Comparison of ENCODE assay signal across 27 cellular contexts in the genomic region with DNA sequence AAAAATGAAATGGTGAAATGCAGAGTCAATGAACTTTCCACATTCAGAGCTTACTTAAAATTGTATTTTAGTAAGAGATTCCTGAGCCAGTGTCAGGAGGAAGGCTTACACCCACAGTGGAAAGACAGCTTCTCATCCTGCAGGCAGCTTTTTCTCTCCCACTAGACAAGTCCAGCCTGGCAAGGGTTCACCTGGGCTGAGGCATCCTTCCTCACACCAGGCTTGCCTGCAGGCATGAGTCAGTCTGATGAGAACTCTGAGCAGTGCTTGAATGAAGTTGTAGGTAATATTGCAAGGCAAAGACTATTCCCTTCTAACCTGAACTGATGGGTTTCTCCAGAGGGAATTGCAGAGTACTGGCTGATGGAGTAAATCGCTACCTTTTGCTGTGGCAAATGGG. TPM values are rescaled to one million over a fixed set of nuclear protein-coding genes. Genes with fewer than 3 reads are reported as not detected.
A peak's percentile ranks its signal among the peaks of the same experiment; 100 is the strongest.
DNase-seq lines count a peak whose midpoint lies in the region; ATAC-seq and TF ChIP-seq lines count a peak whose summit lies in the region.
"Had no signal": no experiment of that assay in that cellular context is flagged by ENCODE, and none has a peak within 500 bp of the region (broad histone marks: within the 10 kb centered on the region; RNA-seq: fewer than 3 reads in every experiment).

No MANE protein-coding gene starts in this region.

- peaks cover 25 to 27% of the 10 kb centered on the region in 2 donors for H3K36me3 Mint-ChIP-seq in activated T-cell treated with anti-CD3 and anti-CD28 coated beads, Interleukin-2, amount 50 U/mL, for 72 hours (ENCODE audit: insufficient read depth in 2 of 2)
- H3K36me3 Mint-ChIP-seq in CD8-positive, alpha-beta T cell: no peaks in the 10 kb centered on the region
- H3K36me3 Mint-ChIP-seq in activated CD4-positive, alpha-beta memory T cell treated with anti-CD3 and anti-CD28 coated beads, Interleukin-2, amount 10 ng/mL, durations not matched to agents 7 days and 5 days (ENCODE audit: low read depth): peaks cover 51% of the 10 kb centered on the region
- H3K36me3 Mint-ChIP-seq: CD14-positive monocyte, neural progenitor cell had no signal

- H3K4me1 Mint-ChIP-seq in activated T-cell treated with anti-CD3 and anti-CD28 coated beads, Interleukin-2, amount 50 U/mL, for 72 hours (ENCODE audit: low read depth): peaks cover 77% of the 10 kb centered on the region
- H3K4me1 Mint-ChIP-seq in CD8-positive, alpha-beta T cell (ENCODE audit: low read depth): peaks cover 13% of the 10 kb centered on the region
- peaks cover 77% of the 10 kb centered on the region for H3K4me1 Mint-ChIP-seq in activated CD4-positive, alpha-beta memory T cell treated with anti-CD3 and anti-CD28 coated beads, Interleukin-2, amount 10 ng/mL, durations not matched to agents 7 days and 5 days
- H3K4me1 Mint-ChIP-seq: neural progenitor cell had no signal

- POLR2A ChIA-PET in CD8-positive, alpha-beta T cell (lab: Charles Lee): no interaction called here
- POLR2A ChIA-PET in activated CD4-positive, alpha-beta memory T cell treated with anti-CD3 and anti-CD28 coated beads, Interleukin-2, amount 10 ng/mL, durations not matched to agents 7 days and 5 days (lab: Charles Lee): interaction anchor here (0.7 to 4.4 kb wide), 12 partner anchors 8 to 106 kb away, joined by 3 to 28 read pairs (median 8); no protein-coding TSS in a partner anchor

- peak in 1 of 2 donors; percentile 16 for DNase-seq in activated T-cell treated with anti-CD3 and anti-CD28 coated beads, Interleukin-2, amount 50 U/mL, for 72 hours
- no peak for DNase-seq in activated T-cell treated with anti-CD3 and anti-CD28 coated beads, Interleukin-2, amount 50 U/mL, for 1 hour
- no peak for DNase-seq in CD8-positive, alpha-beta T cell
- DNase-seq in activated CD4-positive, alpha-beta memory T cell treated with anti-CD3 and anti-CD28 coated beads, Interleukin-2, amount 10 ng/mL, durations not matched to agents 7 days and 5 days: no peak
- peak; percentile 87 for DNase-seq in epithelial cell of esophagus (ENCODE audit: low read depth)
- DNase-seq in EL: no peak
- DNase-seq in activated gamma-delta T cell treated with Interleukin-2 at 50 U/mL for 16 hours: no peak
- DNase-seq: activated CD4-positive, alpha-beta T cell treated with anti-CD3 and anti-CD28 coated beads, Interleukin-2, amount 50 U/mL, for 4 hours; activated gamma-delta T cell; cerebellar nuclear complex; gastrocnemius medialis; hippocampal formation; left ventricle myocardium superior; NCI-H1105 treated with DMSO at 0.1 percent for 48 hours; NCI-H2029 treated with DMSO at 0.1 percent for 48 hours; NCI-H345; OCI-M1; posterior cingulate gyrus; SHP77 treated with DMSO at 0.1 percent for 48 hours; sigmoid colon; SW 1271; testis had no signal

- TF ChIP-seq CTCF in CD8-positive, alpha-beta T cell (IDR thresholded peaks at IDR 0.05): no peak
- no peak for TF ChIP-seq CTCF in epithelial cell of esophagus (IDR thresholded peaks at IDR 0.05; ENCODE audit: insufficient read depth, low read depth, low read length, missing control alignments)

- H3K36me3 ChIP-seq in CD8-positive, alpha-beta T cell (ENCODE audit: insufficient read depth, low read length): no peaks in the 10 kb centered on the region
- H3K36me3 ChIP-seq: esophagus muscularis mucosa, gastrocnemius medialis, neural progenitor cell, sigmoid colon had no signal

- intact Hi-C loops in CD8-positive, alpha-beta T cell (cut with DNase I, micrococcal nuclease): loop anchor here in 1 of 2 experiments (5.0 kb wide), 1 partner anchor 33 kb away; no protein-coding TSS in a partner anchor

- peaks cover 5% of the 10 kb centered on the region for H3K27me3 Mint-ChIP-seq in activated T-cell treated with anti-CD3 and anti-CD28 coated beads, Interleukin-2, amount 50 U/mL, for 72 hours (ENCODE audit: low read depth)
- no peaks in the 10 kb centered on the region for H3K27me3 Mint-ChIP-seq in CD8-positive, alpha-beta T cell (ENCODE audit: low read depth)
- H3K27me3 Mint-ChIP-seq in activated CD4-positive, alpha-beta memory T cell treated with anti-CD3 and anti-CD28 coated beads, Interleukin-2, amount 10 ng/mL, durations not matched to agents 7 days and 5 days: no peaks in the 10 kb centered on the region

- no peaks in the 10 kb centered on the region for H3K9me3 ChIP-seq in CD8-positive, alpha-beta T cell (ENCODE audit: low read length)
- H3K9me3 ChIP-seq: esophagus muscularis mucosa, gastrocnemius medialis, sigmoid colon, testis had no signal

- no peaks in the 10 kb centered on the region for H3K9me3 Mint-ChIP-seq in activated T-cell treated with anti-CD3 and anti-CD28 coated beads, Interleukin-2, amount 50 U/mL, for 72 hours
- H3K9me3 Mint-ChIP-seq in CD8-positive, alpha-beta T cell: no peaks in the 10 kb centered on the region
- no peaks in the 10 kb centered on the region for H3K9me3 Mint-ChIP-seq in activated CD4-positive, alpha-beta memory T cell treated with anti-CD3 and anti-CD28 coated beads, Interleukin-2, amount 10 ng/mL, durations not matched to agents 7 days and 5 days
- H3K9me3 Mint-ChIP-seq: CD14-positive monocyte, neural progenitor cell had no signal

- no peak overlapping the region for H3K4me3 ChIP-seq in CD8-positive, alpha-beta T cell (ENCODE audit: low read depth, low read length)
- H3K4me3 ChIP-seq in epithelial cell of esophagus (ENCODE audit: low read length): no peak overlapping the region
- H3K4me3 ChIP-seq: esophagus muscularis mucosa, gastrocnemius medialis, neural progenitor cell, sigmoid colon, testis had no signal

- H3K27me3 ChIP-seq in CD8-positive, alpha-beta T cell (ENCODE audit: insufficient read depth, low read length): no peaks in the 10 kb centered on the region
- H3K27me3 ChIP-seq: esophagus muscularis mucosa, gastrocnemius medialis, neural progenitor cell, sigmoid colon, testis had no signal

- H3K4me3 Mint-ChIP-seq in activated T-cell treated with anti-CD3 and anti-CD28 coated beads, Interleukin-2, amount 50 U/mL, for 72 hours: peak overlapping the region; percentile 79 to 96
- peak overlapping the region; percentile 29 for H3K4me3 Mint-ChIP-seq in CD8-positive, alpha-beta T cell
- peak overlapping the region; percentile 85 for H3K4me3 Mint-ChIP-seq in activated CD4-positive, alpha-beta memory T cell treated with anti-CD3 and anti-CD28 coated beads, Interleukin-2, amount 10 ng/mL, durations not matched to agents 7 days and 5 days
- H3K4me3 Mint-ChIP-seq: CD14-positive monocyte, neural progenitor cell had no signal

- H3K4me1 ChIP-seq in CD8-positive, alpha-beta T cell (ENCODE audit: insufficient read depth, low read length): peaks cover 4% of the 10 kb centered on the region
- H3K4me1 ChIP-seq: gastrocnemius medialis, sigmoid colon had no signal

- no peak overlapping the region for H3K27ac ChIP-seq in CD8-positive, alpha-beta T cell (ENCODE audit: low read depth, low read length)
- H3K27ac ChIP-seq: esophagus muscularis mucosa, gastrocnemius medialis, neural progenitor cell, sigmoid colon, testis had no signal

- ATAC-seq in activated T-cell treated with anti-CD3 and anti-CD28 coated beads, Interleukin-2, amount 50 U/mL, for 72 hours (replicated peaks in 1 of 2): no peak
- no peak for ATAC-seq in CD8-positive, alpha-beta T cell
- no peak for ATAC-seq in GM19351 (IDR thresholded peaks at IDR 0.05; ENCODE audit: unreplicated experiment)
- ATAC-seq: gastrocnemius medialis, left ventricle myocardium superior had no signal

- CTCF ChIA-PET in CD8-positive, alpha-beta T cell (lab: Charles Lee): interaction anchor here (10.7 kb wide), 1 partner anchor 118 kb away, joined by 272 read pairs; no protein-coding TSS in a partner anchor
- CTCF ChIA-PET in activated CD4-positive, alpha-beta memory T cell treated with anti-CD3 and anti-CD28 coated beads, Interleukin-2, amount 10 ng/mL, durations not matched to agents 7 days and 5 days (lab: Charles Lee): interaction anchor here (1.2 to 9.8 kb wide), 3 partner anchors 14 to 117 kb away, joined by 3 to 180 read pairs (median 9); no protein-coding TSS in a partner anchor

- peak overlapping the region; percentile 97 for H3K27ac Mint-ChIP-seq in activated T-cell treated with anti-CD3 and anti-CD28 coated beads, Interleukin-2, amount 50 U/mL, for 72 hours
- no peak overlapping the region for H3K27ac Mint-ChIP-seq in CD8-positive, alpha-beta T cell
- peak overlapping the region; percentile 89 for H3K27ac Mint-ChIP-seq in activated CD4-positive, alpha-beta memory T cell treated with anti-CD3 and anti-CD28 coated beads, Interleukin-2, amount 10 ng/mL, durations not matched to agents 7 days and 5 days
- H3K27ac Mint-ChIP-seq: CD14-positive monocyte, neural progenitor cell had no signal

RNA-seq across cellular contexts. Expression of gene CCR4, which starts 3.1 kb away (rescaled TPM):
- 100 to 1,000 TPM in 1 of 2 donors, 10 to 100 TPM in 1; 56.3 to 112 TPM for total RNA-seq in activated T-cell treated with anti-CD3 and anti-CD28 coated beads, Interleukin-2, amount 50 U/mL, for 72 hours
- total RNA-seq in CD8-positive, alpha-beta T cell: 1 to 10 TPM; 7.5 to 8.7 TPM
- 100 to 1,000 TPM; 117 to 118 TPM for total RNA-seq in activated CD4-positive, alpha-beta memory T cell treated with anti-CD3 and anti-CD28 coated beads, Interleukin-2, amount 10 ng/mL, durations not matched to agents 7 days and 5 days
- total RNA-seq: astrocyte, left ventricle myocardium superior had no signal

Comparison
In these comparisons a context has a peak if more than half of its experiments do, and no peak if none do; other contexts are left out.
1. H3K4me3 Mint-ChIP-seq: peak in every context shown above with its lines; median percentile 88 in activated T-cell treated with anti-CD3 and anti-CD28 coated beads, Interleukin-2, amount 50 U/mL, for 72 hours; 85 in activated CD4-positive, alpha-beta memory T cell treated with anti-CD3 and anti-CD28 coated beads, Interleukin-2, amount 10 ng/mL, durations not matched to agents 7 days and 5 days; 29 in CD8-positive, alpha-beta T cell.
2. RNA of gene CCR4, which starts 3.1 kb away (total RNA-seq): 117 to 118 TPM in activated CD4-positive, alpha-beta memory T cell treated with anti-CD3 and anti-CD28 coated beads, Interleukin-2, amount 10 ng/mL, durations not matched to agents 7 days and 5 days and 56.3 to 112 TPM in activated T-cell treated with anti-CD3 and anti-CD28 coated beads, Interleukin-2, amount 50 U/mL, for 72 hours; 7.5 to 8.7 TPM in CD8-positive, alpha-beta T cell; every median in the first group is over 4 times any median in the second.